Comparison of ENCODE assay signal across 8 cellular contexts in genomic region chr1:116498789-116499628, GRCh38.
DNase-seq lines count a peak whose midpoint lies in the region; ATAC-seq, FAIRE-seq and TF ChIP-seq lines count a peak whose summit lies in the region.

No MANE protein-coding gene starts in this region.

- H3K4me2 ChIP-seq in mesendoderm (ENCODE audit: low read length), result no peak overlapping the region

- no peak overlapping the region for H3K4ac ChIP-seq in mesendoderm (ENCODE audit: low read depth, low read length)

- no peak overlapping the region for H3K27ac Mint-ChIP-seq in activated CD4-positive, alpha-beta T cell treated with anti-CD3 and anti-CD28 coated beads, Interleukin-2, amount 10 ng/mL, durations not matched to agents 24 days and 14 days
- no peak overlapping the region for H3K27ac Mint-ChIP-seq in endodermal cell

- H3K9me3 ChIP-seq in endodermal cell (ENCODE audit: control insufficient read depth, low read length), result no peaks in the 10 kb centered on the region
- H3K9me3 ChIP-seq in tibial nerve, result no peaks in the 10 kb centered on the region

- no peak overlapping the region for H3K9ac ChIP-seq in endodermal cell (ENCODE audit: extremely low read depth, low read length, poor library complexity, severe bottlenecking)
- H3K9ac ChIP-seq in mesendoderm (ENCODE audit: low read length), result no peak overlapping the region

- DNase-seq in GM12891 (ENCODE audit: insufficient read length, low spot score) (peak; percentile 39), NCI-H345 treated with DMSO at 0.1 percent for 48 hours (lab: John Stamatoyannopoulos, UW; ENCODE audit: unreplicated experiment) (peak; percentile 50), endodermal cell (peak; percentile 89), mesendoderm (peak; percentile 89), tibial nerve (ENCODE audit: low spot score in 2 of 2) (peak in 1 of 2 donors; percentile 79)
- DNase-seq in activated CD4-positive, alpha-beta T cell treated with anti-CD3 and anti-CD28 coated beads, Interleukin-2, amount 10 ng/mL, durations not matched to agents 24 days and 14 days, result peak; percentile 88

- H3K4me3 ChIP-seq in ACC112 (ENCODE audit: low read depth, low read length) (no peak overlapping the region), endodermal cell (ENCODE audit: low read length) (no peak overlapping the region), mesendoderm (ENCODE audit: low read length) (no peak overlapping the region), tibial nerve (no peak overlapping the region)

- H3K4me1 Mint-ChIP-seq in activated CD4-positive, alpha-beta T cell treated with anti-CD3 and anti-CD28 coated beads, Interleukin-2, amount 10 ng/mL, durations not matched to agents 24 days and 14 days, result peaks cover 47% of the 10 kb centered on the region
- H3K4me1 Mint-ChIP-seq in endodermal cell, result peaks cover 16% of the 10 kb centered on the region

- intact Hi-C loops in activated CD4-positive, alpha-beta T cell treated with anti-CD3 and anti-CD28 coated beads, Interleukin-2, amount 10 ng/mL, durations not matched to agents 24 days and 14 days (cut with micrococcal nuclease), result loop anchor here (1.0 to 5.0 kb wide), 2 partner anchors 360 to 692 kb away; no protein-coding TSS in a partner anchor

- no peaks in the 10 kb centered on the region for H3K9me3 Mint-ChIP-seq in activated CD4-positive, alpha-beta T cell treated with anti-CD3 and anti-CD28 coated beads, Interleukin-2, amount 10 ng/mL, durations not matched to agents 24 days and 14 days
- no peaks in the 10 kb centered on the region for H3K9me3 Mint-ChIP-seq in endodermal cell

- no peak for FAIRE-seq in GM12891 (lab: Jason Lieb, UNC)

- H2BK120ac ChIP-seq in mesendoderm (ENCODE audit: low read depth, low read length), result no peak overlapping the region

- H3K4me3 Mint-ChIP-seq in activated CD4-positive, alpha-beta T cell treated with anti-CD3 and anti-CD28 coated beads, Interleukin-2, amount 10 ng/mL, durations not matched to agents 24 days and 14 days, result no peak overlapping the region
- no peak overlapping the region for H3K4me3 Mint-ChIP-seq in endodermal cell

- peak overlapping the region; percentile 61 for H2AFZ ChIP-seq in ACC112 (ENCODE audit: low read length, unreplicated experiment)

- H3K79me2 ChIP-seq in ACC112 (ENCODE audit: control insufficient read depth, insufficient read depth, low read length, unreplicated experiment) (no peaks in the 10 kb centered on the region), mesendoderm (ENCODE audit: control insufficient read depth, insufficient read depth, low read length) (no peaks in the 10 kb centered on the region)

- TF ChIP-seq CTCF in endodermal cell (conservative IDR thresholded peaks at IDR 0.05) (peak; percentile 97), tibial nerve (IDR thresholded peaks at IDR 0.05) (peak; percentile 62 to 85 (median 75))

- H4K8ac ChIP-seq in mesendoderm (ENCODE audit: low read depth, low read length), result no peak overlapping the region

- H3K56ac ChIP-seq in mesendoderm (ENCODE audit: low read length), result no peak overlapping the region

- ATAC-seq in HG03354 (IDR thresholded peaks at IDR 0.05; ENCODE audit: poor library complexity, severe bottlenecking, unreplicated experiment), result peak; percentile 64

- H3K79me1 ChIP-seq in mesendoderm (ENCODE audit: low read length), result no peaks in the 10 kb centered on the region

- H3K4me1 ChIP-seq in ACC112 (ENCODE audit: control insufficient read depth, insufficient read depth, low read length, unreplicated experiment), result peaks cover 31% of the 10 kb centered on the region
- peaks cover 3% of the 10 kb centered on the region for H3K4me1 ChIP-seq in endodermal cell (ENCODE audit: control insufficient read depth, insufficient read depth, low read length)
- H3K4me1 ChIP-seq in mesendoderm (ENCODE audit: control insufficient read depth, low read depth, low read length), result peaks cover 11% of the 10 kb centered on the region
- peaks cover 0 to 35% (median 5%) of the 10 kb centered on the region in 4 donors for H3K4me1 ChIP-seq in tibial nerve

- no peaks in the 10 kb centered on the region for H3K27me3 Mint-ChIP-seq in activated CD4-positive, alpha-beta T cell treated with anti-CD3 and anti-CD28 coated beads, Interleukin-2, amount 10 ng/mL, durations not matched to agents 24 days and 14 days
- H3K27me3 Mint-ChIP-seq in endodermal cell (ENCODE audit: insufficient read depth), result no peaks in the 10 kb centered on the region

- H3K27me3 ChIP-seq in ACC112 (ENCODE audit: insufficient read depth, low read length) (no peaks in the 10 kb centered on the region), endodermal cell (ENCODE audit: control insufficient read depth, insufficient read depth, low read length, poor library complexity, severe bottlenecking) (no peaks in the 10 kb centered on the region), mesendoderm (ENCODE audit: insufficient read depth, low read length, poor library complexity) (no peaks in the 10 kb centered on the region), tibial nerve (no peaks in the 10 kb centered on the region)

- no peak overlapping the region for H3K18ac ChIP-seq in mesendoderm (ENCODE audit: low read length)

- TF ChIP-seq POLR2A in GM12891 (IDR thresholded peaks at IDR 0.05; ENCODE audit: low read depth, low read length), result no peak
- no peak for TF ChIP-seq POLR2A in tibial nerve (IDR thresholded peaks at IDR 0.05)

- no peak overlapping the region for H2BK5ac ChIP-seq in mesendoderm (ENCODE audit: low read length)

- H2BK15ac ChIP-seq in mesendoderm (replicated peaks; ENCODE audit: low read depth), result peak overlapping the region; percentile 21

- no peak overlapping the region for H4K5ac ChIP-seq in mesendoderm (ENCODE audit: low read length)

- H2AK5ac ChIP-seq in mesendoderm (ENCODE audit: low read length), result no peak overlapping the region

- no peaks in the 10 kb centered on the region for H3K36me3 ChIP-seq in ACC112 (ENCODE audit: insufficient read depth, low read length)
- H3K36me3 ChIP-seq in endodermal cell (ENCODE audit: control insufficient read depth, insufficient read depth, low read length), result no peaks in the 10 kb centered on the region
- H3K36me3 ChIP-seq in mesendoderm (ENCODE audit: control insufficient read depth, insufficient read depth, low read length), result no peaks in the 10 kb centered on the region
- H3K36me3 ChIP-seq in tibial nerve, result no peaks in the 10 kb centered on the region

- no peak overlapping the region for H3K27ac ChIP-seq in ACC112 (ENCODE audit: low read depth, low read length)
- H3K27ac ChIP-seq in endodermal cell (ENCODE audit: low read depth, low read length), result no peak overlapping the region
- no peak overlapping the region for H3K27ac ChIP-seq in mesendoderm (ENCODE audit: low read depth, low read length)
- H3K27ac ChIP-seq in tibial nerve, result no peak overlapping the region

- no peak overlapping the region for H3K23ac ChIP-seq in mesendoderm (ENCODE audit: low read length)

- TF ChIP-seq EP300 in tibial nerve (IDR thresholded peaks at IDR 0.05), result no peak

- 61 to 67% methylated on average over 10 to 13 of the region's 13 CpGs for WGBS in endodermal cell (ENCODE audit: insufficient coverage in 1 of 2, insufficient read length in 1 of 2), 2 experiments
- WGBS in mesendoderm (ENCODE audit: extremely low coverage, insufficient coverage, low lambda C conversion rate), result no CpG with 5 or more reads among the region's 13 CpGs
- WGBS in tibial nerve, 2 donors, result 55 to 57% methylated on average over 13 of the region's 13 CpGs

- H3K36me3 Mint-ChIP-seq in activated CD4-positive, alpha-beta T cell treated with anti-CD3 and anti-CD28 coated beads, Interleukin-2, amount 10 ng/mL, durations not matched to agents 24 days and 14 days (ENCODE audit: low read depth), result peaks cover 11% of the 10 kb centered on the region
- H3K36me3 Mint-ChIP-seq in endodermal cell (ENCODE audit: low read depth), result no peaks in the 10 kb centered on the region

TF ChIP-seq in GM12891, 5 proteins besides CTCF, POLR2A, EP300 and RAD21:
- TF ChIP-seq PAX5 (IDR thresholded peaks at IDR 0.05; ENCODE audit: insufficient read depth, low read length, severe bottlenecking) (no peak), POU2F2 (IDR thresholded peaks at IDR 0.05; ENCODE audit: low read depth, low read length) (no peak), SPI1 (IDR thresholded peaks at IDR 0.05; ENCODE audit: low read depth, low read length) (peak; percentile 11; the same call in 1 of the 2 replicates), POLR2AphosphoS5 (IDR thresholded peaks at IDR 0.05; ENCODE audit: low read depth, low read length) (no peak), TAF1 (IDR thresholded peaks at IDR 0.05; ENCODE audit: low read depth, low read length) (no peak)
